ENCODE assay signal across 8 cellular contexts in genomic region chr10:124802313-124802675, GRCh38. TPM values are rescaled to one million over a fixed set of nuclear protein-coding genes. Genes with fewer than 3 reads are reported as not detected.
DNase-seq lines count a peak whose midpoint lies in the region; ATAC-seq and TF ChIP-seq lines count a peak whose summit lies in the region.

No MANE protein-coding gene starts in this region.

- H3K9me3 ChIP-seq in mucosa of descending colon = no peaks in the 10 kb centered on the region

- H3K4me3 ChIP-seq in mucosa of descending colon = peak overlapping the region; percentile 97

- intact Hi-C loops in mucosa of descending colon (cut with DNase I, micrococcal nuclease) (no loop called here), sciatic nerve (cut with DNase I) (no loop called here)

- peaks cover 19% of the 10 kb centered on the region for H3K4me1 Mint-ChIP-seq in T-helper 1 cell treated with Interleukin-12 subunit alpha and Interleukin-12 subunit beta and Interleukin-4 antibody, amounts not matched to agents 30 μg/mL and 1 μg/mL, for 36 hours (ENCODE audit: low read depth)
- H3K4me1 Mint-ChIP-seq in central memory CD8-positive, alpha-beta T cell = peaks cover 7% of the 10 kb centered on the region

- no peak for TF ChIP-seq CTCF in mucosa of descending colon (IDR thresholded peaks at IDR 0.05)

- no peaks in the 10 kb centered on the region for H3K9me3 Mint-ChIP-seq in T-helper 1 cell treated with Interleukin-12 subunit alpha and Interleukin-12 subunit beta and Interleukin-4 antibody, amounts not matched to agents 30 μg/mL and 1 μg/mL, for 36 hours
- no peaks in the 10 kb centered on the region for H3K9me3 Mint-ChIP-seq in central memory CD8-positive, alpha-beta T cell

- peaks cover 7% of the 10 kb centered on the region for H3K4me1 ChIP-seq in mucosa of descending colon (ENCODE audit: low read depth)

- H3K36me3 Mint-ChIP-seq in T-helper 1 cell treated with Interleukin-12 subunit alpha and Interleukin-12 subunit beta and Interleukin-4 antibody, amounts not matched to agents 30 μg/mL and 1 μg/mL, for 36 hours (ENCODE audit: low read depth) = no peaks in the 10 kb centered on the region
- H3K36me3 Mint-ChIP-seq in central memory CD8-positive, alpha-beta T cell (ENCODE audit: insufficient read depth) = peaks cover 7% of the 10 kb centered on the region

- ATAC-seq in HG02678 (IDR thresholded peaks at IDR 0.05; ENCODE audit: unreplicated experiment) (peak; percentile 38), mucosa of descending colon (peak; percentile 39), sciatic nerve (no peak)
- no peak for ATAC-seq in central memory CD8-positive, alpha-beta T cell (replicated peaks; ENCODE audit: extremely low read depth, poor library complexity, severe bottlenecking)

- peak overlapping the region; percentile 84 for H3K27ac Mint-ChIP-seq in T-helper 1 cell treated with Interleukin-12 subunit alpha and Interleukin-12 subunit beta and Interleukin-4 antibody, amounts not matched to agents 30 μg/mL and 1 μg/mL, for 36 hours
- peak overlapping the region; percentile 87 for H3K27ac Mint-ChIP-seq in central memory CD8-positive, alpha-beta T cell (ENCODE audit: low read depth)

- H3K4me3 Mint-ChIP-seq in T-helper 1 cell treated with Interleukin-12 subunit alpha and Interleukin-12 subunit beta and Interleukin-4 antibody, amounts not matched to agents 30 μg/mL and 1 μg/mL, for 36 hours = peak overlapping the region; percentile 89
- peak overlapping the region; percentile 85 for H3K4me3 Mint-ChIP-seq in central memory CD8-positive, alpha-beta T cell

- DNase-seq in T-helper 1 cell = no peak
- DNase-seq in NOMO-1 treated with dmso at 0.1 percent for 144 hours (lab: John Stamatoyannopoulos, UW; ENCODE audit: unreplicated experiment) = peak; percentile 47
- DNase-seq in central memory CD8-positive, alpha-beta T cell (ENCODE audit: low spot score in 2 of 2) = no peak
- peak in 1 of 3 donors; percentile 17 for DNase-seq in mucosa of descending colon
- no peak for DNase-seq in NCI-H524 (lab: John Stamatoyannopoulos, UW)
- DNase-seq in sciatic nerve (ENCODE audit: low spot score) = no peak

- H3K36me3 ChIP-seq in mucosa of descending colon (ENCODE audit: low read depth) = no peaks in the 10 kb centered on the region

- H3K27me3 Mint-ChIP-seq in T-helper 1 cell treated with Interleukin-12 subunit alpha and Interleukin-12 subunit beta and Interleukin-4 antibody, amounts not matched to agents 30 μg/mL and 1 μg/mL, for 36 hours (ENCODE audit: low read depth) = peaks cover 10% of the 10 kb centered on the region
- H3K27me3 Mint-ChIP-seq in central memory CD8-positive, alpha-beta T cell = peaks cover 11% of the 10 kb centered on the region

RNA-seq across cellular contexts. Expression of gene ABRAXAS2, which starts 0.7 kb away (rescaled TPM):
- total RNA-seq in mucosa of descending colon = 10 to 100 TPM; 11.9 to 14.3 (median 14.1) TPM
- 12.7 TPM for total RNA-seq in sciatic nerve

RNA-seq across cellular contexts. Expression of gene EEF1AKMT2, which starts 10.6 kb away (rescaled TPM):
- total RNA-seq in mucosa of descending colon (10 to 100 TPM; 14.4 to 19.3 (median 18.0) TPM), sciatic nerve (21.3 TPM)

RNA-seq across cellular contexts. Expression of gene FAM53B, which starts 58.1 kb away (rescaled TPM):
- total RNA-seq in mucosa of descending colon (10 to 100 TPM; 37.2 to 48.0 (median 44.2) TPM), sciatic nerve (48.0 TPM)

Comparison
In these comparisons a context has a peak if more than half of its experiments do, and no peak if none do; other contexts are left out.
1. ATAC-seq: peak in HG02678 (single experiment) and mucosa of descending colon (single experiment); none in central memory CD8-positive, alpha-beta T cell (single experiment) and sciatic nerve (single experiment).